8 cellular contexts compared by ENCODE assay signal in the genomic region with DNA sequence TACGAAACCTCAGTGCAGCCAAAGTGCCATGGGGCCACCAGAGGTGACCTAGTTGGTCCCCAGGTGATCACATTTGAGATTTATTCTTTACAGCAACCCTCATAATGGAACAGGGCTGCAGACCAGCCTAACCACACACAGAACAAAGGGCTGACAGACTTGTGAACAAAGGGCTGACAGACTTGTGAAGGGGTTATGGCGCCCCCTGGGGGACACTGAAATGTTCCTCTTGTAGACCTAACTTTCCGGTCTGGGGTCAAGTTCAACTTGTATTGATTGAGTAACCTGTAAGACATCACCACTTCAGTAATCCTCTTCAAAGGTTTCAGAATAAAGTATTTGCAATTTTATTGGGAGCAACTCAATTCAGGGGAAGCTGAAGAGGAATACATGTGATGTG.
A peak's percentile ranks its signal among the peaks of the same experiment; 100 is the strongest.
DNase-seq lines count a peak whose midpoint lies in the region; ATAC-seq and TF ChIP-seq lines count a peak whose summit lies in the region.

No MANE protein-coding gene starts in this region.

- H4K20me1 ChIP-seq in OCI-LY3 (ENCODE audit: insufficient read depth, low read length) = no peaks in the 10 kb centered on the region; the same call in 1 of the 2 replicates

- H3K36me3 Mint-ChIP-seq in natural killer cell treated with Interleukin-12 subunit alpha and Interleukin-12 subunit beta and Interleukin-15 and Interleukin-18, amount 100 ng/mL, for 72 hours = no peaks in the 10 kb centered on the region
- H3K36me3 Mint-ChIP-seq in stimulated activated naive B cell treated with anti-CD40 and anti-IgM and Interleukin-4, amounts not matched to agents 10 μg/mL and 1 μg/mL and 100 μg/mL, for 72 hours = no peaks in the 10 kb centered on the region

- H3K4me1 Mint-ChIP-seq in natural killer cell treated with Interleukin-12 subunit alpha and Interleukin-12 subunit beta and Interleukin-15 and Interleukin-18, amount 100 ng/mL, for 72 hours (ENCODE audit: low read depth in 2 of 2) = peaks cover 20 to 34% of the 10 kb centered on the region in 2 donors
- peaks cover 0 to 8% of the 10 kb centered on the region in 2 donors for H3K4me1 Mint-ChIP-seq in stimulated activated naive B cell treated with anti-CD40 and anti-IgM and Interleukin-4, amounts not matched to agents 10 μg/mL and 1 μg/mL and 100 μg/mL, for 72 hours

- 38% methylated on average over 3 of the region's 3 CpGs for WGBS in esophagus muscularis mucosa

- DNase-seq in AG09319 (ENCODE audit: extremely low read depth, low read depth) (peak; percentile 51), KG1 (lab: John Stamatoyannopoulos, UW) (peak; percentile 69), activated T-cell treated with anti-CD3 and anti-CD28 coated beads for 1 hour (ENCODE audit: low read depth) (peak; percentile 80), esophagus muscularis mucosa (ENCODE audit: extremely low spot score) (no peak)
- peak; percentile 81 for DNase-seq in natural killer cell treated with Interleukin-12 subunit alpha and Interleukin-12 subunit beta and Interleukin-15 and Interleukin-18, amount 100 ng/mL, for 72 hours (ENCODE audit: low spot score)
- DNase-seq in stimulated activated naive B cell treated with anti-CD40 and anti-IgM and Interleukin-4, amounts not matched to agents 10 μg/mL and 1 μg/mL and 100 μg/mL, for 72 hours = peak; percentile 55

- peak; percentile 58 for TF ChIP-seq CTCF in AG09319 (IDR thresholded peaks at IDR 0.05; ENCODE audit: low read depth, low read length)
- TF ChIP-seq CTCF in OCI-LY3 (IDR thresholded peaks at IDR 0.05; ENCODE audit: low read depth, low read length) = peak; percentile 73
- TF ChIP-seq CTCF in esophagus muscularis mucosa (IDR thresholded peaks at IDR 0.05) = peak; percentile 43 to 56 (median 47)

- no peak overlapping the region for H3K4me2 ChIP-seq in OCI-LY3 (ENCODE audit: low read length)

- H3K27me3 ChIP-seq in OCI-LY3 (ENCODE audit: low read depth, low read length) (peaks cover 47% of the 10 kb centered on the region), esophagus muscularis mucosa (no peaks in the 10 kb centered on the region)

- H3K27ac ChIP-seq in OCI-LY3 (ENCODE audit: low read length) (no peak overlapping the region), esophagus muscularis mucosa (replicated peaks in 1 of 4) (no peak overlapping the region)

- peak overlapping the region; percentile 39 for H3K4me3 Mint-ChIP-seq in natural killer cell treated with Interleukin-12 subunit alpha and Interleukin-12 subunit beta and Interleukin-15 and Interleukin-18, amount 100 ng/mL, for 72 hours
- no peak overlapping the region for H3K4me3 Mint-ChIP-seq in stimulated activated naive B cell treated with anti-CD40 and anti-IgM and Interleukin-4, amounts not matched to agents 10 μg/mL and 1 μg/mL and 100 μg/mL, for 72 hours

- intact Hi-C loops in esophagus muscularis mucosa (cut with DNase I) = no loop called here

- peak overlapping the region; percentile 43 to 58 for H3K27ac Mint-ChIP-seq in natural killer cell treated with Interleukin-12 subunit alpha and Interleukin-12 subunit beta and Interleukin-15 and Interleukin-18, amount 100 ng/mL, for 72 hours
- H3K27ac Mint-ChIP-seq in stimulated activated naive B cell treated with anti-CD40 and anti-IgM and Interleukin-4, amounts not matched to agents 10 μg/mL and 1 μg/mL and 100 μg/mL, for 72 hours = no peak overlapping the region

- ATAC-seq in GM19328 (IDR thresholded peaks at IDR 0.05; ENCODE audit: unreplicated experiment) = peak; percentile 68
- ATAC-seq in natural killer cell treated with Interleukin-12 subunit alpha and Interleukin-12 subunit beta and Interleukin-15 and Interleukin-18, amount 100 ng/mL, for 72 hours = peak; percentile 80 to 89
- peak; percentile 91 to 97 for ATAC-seq in stimulated activated naive B cell treated with anti-CD40 and anti-IgM and Interleukin-4, amounts not matched to agents 10 μg/mL and 1 μg/mL and 100 μg/mL, for 72 hours (replicated peaks)

- peaks cover 0 to 6% of the 10 kb centered on the region in 2 donors for H3K27me3 Mint-ChIP-seq in natural killer cell treated with Interleukin-12 subunit alpha and Interleukin-12 subunit beta and Interleukin-15 and Interleukin-18, amount 100 ng/mL, for 72 hours
- H3K27me3 Mint-ChIP-seq in stimulated activated naive B cell treated with anti-CD40 and anti-IgM and Interleukin-4, amounts not matched to agents 10 μg/mL and 1 μg/mL and 100 μg/mL, for 72 hours = peaks cover 0 to 13% of the 10 kb centered on the region in 2 donors

- no peak overlapping the region for H3K9ac ChIP-seq in OCI-LY3 (ENCODE audit: low read length)

- no peaks in the 10 kb centered on the region for H3K9me3 ChIP-seq in OCI-LY3 (ENCODE audit: insufficient read depth, low read length)
- no peaks in the 10 kb centered on the region for H3K9me3 ChIP-seq in esophagus muscularis mucosa

- peaks cover 8% of the 10 kb centered on the region for H3K4me1 ChIP-seq in OCI-LY3 (ENCODE audit: low read length)
- H3K4me1 ChIP-seq in esophagus muscularis mucosa = no peaks in the 10 kb centered on the region

- H3K79me2 ChIP-seq in OCI-LY3 (ENCODE audit: low read length) = no peaks in the 10 kb centered on the region

- TF ChIP-seq EP300 in esophagus muscularis mucosa (IDR thresholded peaks at IDR 0.05) = no peak

- no peak for TF ChIP-seq POLR2A in esophagus muscularis mucosa (IDR thresholded peaks at IDR 0.05; ENCODE audit: low read depth)

- H3K4me3 ChIP-seq in OCI-LY3 (ENCODE audit: low read length) (no peak overlapping the region), esophagus muscularis mucosa (no peak overlapping the region)

- H3K9me3 Mint-ChIP-seq in natural killer cell treated with Interleukin-12 subunit alpha and Interleukin-12 subunit beta and Interleukin-15 and Interleukin-18, amount 100 ng/mL, for 72 hours = no peaks in the 10 kb centered on the region
- no peaks in the 10 kb centered on the region for H3K9me3 Mint-ChIP-seq in stimulated activated naive B cell treated with anti-CD40 and anti-IgM and Interleukin-4, amounts not matched to agents 10 μg/mL and 1 μg/mL and 100 μg/mL, for 72 hours

- H2AFZ ChIP-seq in OCI-LY3 (ENCODE audit: low read depth, low read length) = no peak overlapping the region

- H3K36me3 ChIP-seq in OCI-LY3 (replicated peaks; ENCODE audit: low read depth, low read length) = no peaks in the 10 kb centered on the region
- no peaks in the 10 kb centered on the region for H3K36me3 ChIP-seq in esophagus muscularis mucosa
